Comparison of ENCODE assay signal across 19 cellular contexts in genomic region chr5:126909856-126910255, GRCh38.
A peak's percentile ranks its signal among the peaks of the same experiment; 100 is the strongest.
DNase-seq lines count a peak whose midpoint lies in the region; ATAC-seq and TF ChIP-seq lines count a peak whose summit lies in the region.
"Had no signal": no experiment of that assay in that cellular context is flagged by ENCODE, and none has a peak within 500 bp of the region (broad histone marks: within the 10 kb centered on the region; RNA-seq: fewer than 3 reads in every experiment).

No MANE protein-coding gene starts in this region.

- no peak overlapping the region for H3K27ac ChIP-seq in endodermal cell (ENCODE audit: low read depth, low read length)
- H3K27ac ChIP-seq: GM23248 had no signal

- H3K4me1 ChIP-seq in endodermal cell (ENCODE audit: control insufficient read depth, insufficient read depth, low read length) = peaks cover 4% of the 10 kb centered on the region
- H3K4me1 ChIP-seq: HAP-1 had no signal

- H3K4me3 ChIP-seq in endodermal cell (ENCODE audit: low read length) = peak overlapping the region; percentile 55
- no peak overlapping the region for H3K4me3 ChIP-seq in retinal pigment epithelial cell (ENCODE audit: low read length)
- H3K4me3 ChIP-seq: GM12878, GM23248, HAP-1 had no signal

- no peak overlapping the region for H3K9ac ChIP-seq in endodermal cell (ENCODE audit: extremely low read depth, low read length, poor library complexity, severe bottlenecking)
- H3K9ac ChIP-seq: GM23248 had no signal

- CTCF ChIA-PET in activated naive CD4-positive, alpha-beta T cell treated with anti-CD3 and anti-CD28 coated beads, Interleukin-2, amount 10 ng/mL, durations not matched to agents 7 days and 5 days (lab: Charles Lee) = interaction anchor here (0.6 kb wide), 1 partner anchor 27 kb away, joined by 3 read pairs; no protein-coding TSS in a partner anchor

- peaks cover 15 to 21% of the 10 kb centered on the region in 2 donors for H3K9me3 Mint-ChIP-seq in activated naive CD4-positive, alpha-beta T cell treated with anti-CD3 and anti-CD28 coated beads, Interleukin-2, amount 50 U/mL, for 72 hours
- H3K9me3 Mint-ChIP-seq in activated naive CD4-positive, alpha-beta T cell treated with anti-CD3 and anti-CD28 coated beads, Interleukin-2, amount 10 ng/mL, durations not matched to agents 7 days and 5 days = peaks cover 14% of the 10 kb centered on the region
- peaks cover 50% of the 10 kb centered on the region for H3K9me3 Mint-ChIP-seq in endodermal cell

- peak; percentile 57 to 73 for ATAC-seq in activated naive CD4-positive, alpha-beta T cell treated with anti-CD3 and anti-CD28 coated beads, Interleukin-2, amount 50 U/mL, for 72 hours
- ATAC-seq: GM12878 had no signal

- no peak for TF ChIP-seq CTCF in endodermal cell (conservative IDR thresholded peaks at IDR 0.05)
- no peak for TF ChIP-seq CTCF in retinal pigment epithelial cell (conservative IDR thresholded peaks at IDR 0.05; ENCODE audit: low read depth, low read length)

- no peaks in the 10 kb centered on the region for H3K4me1 Mint-ChIP-seq in activated naive CD4-positive, alpha-beta T cell treated with anti-CD3 and anti-CD28 coated beads, Interleukin-2, amount 10 ng/mL, durations not matched to agents 7 days and 5 days
- peaks cover 14% of the 10 kb centered on the region for H3K4me1 Mint-ChIP-seq in endodermal cell
- H3K4me1 Mint-ChIP-seq: CD8-positive, alpha-beta memory T cell had no signal

- 98 to 100% methylated on average over 1 to 2 of the region's 2 CpGs for WGBS in endodermal cell (ENCODE audit: insufficient coverage in 1 of 2, insufficient read length in 1 of 2), 2 experiments

- peaks cover 32% of the 10 kb centered on the region for H3K9me3 ChIP-seq in endodermal cell (ENCODE audit: control insufficient read depth, low read length)
- H3K9me3 ChIP-seq: BE2C, HAP-1 had no signal

- no peak overlapping the region for H3K4me3 Mint-ChIP-seq in activated naive CD4-positive, alpha-beta T cell treated with anti-CD3 and anti-CD28 coated beads, Interleukin-2, amount 10 ng/mL, durations not matched to agents 7 days and 5 days
- H3K4me3 Mint-ChIP-seq in endodermal cell = no peak overlapping the region
- H3K4me3 Mint-ChIP-seq: CD4-positive, CD25-positive, alpha-beta regulatory T cell; CD8-positive, alpha-beta memory T cell had no signal

- peaks cover 41% of the 10 kb centered on the region for H3K36me3 ChIP-seq in endodermal cell (ENCODE audit: control insufficient read depth, insufficient read depth, low read length)
- H3K36me3 ChIP-seq: BE2C, HAP-1 had no signal

- H3K27ac Mint-ChIP-seq in activated naive CD4-positive, alpha-beta T cell treated with anti-CD3 and anti-CD28 coated beads, Interleukin-2, amount 50 U/mL, for 72 hours = peak overlapping the region; percentile 74 to 82
- no peak overlapping the region for H3K27ac Mint-ChIP-seq in activated naive CD4-positive, alpha-beta T cell treated with anti-CD3 and anti-CD28 coated beads, Interleukin-2, amount 10 ng/mL, durations not matched to agents 7 days and 5 days
- H3K27ac Mint-ChIP-seq in endodermal cell = no peak overlapping the region
- H3K27ac Mint-ChIP-seq: CD4-positive, CD25-positive, alpha-beta regulatory T cell; CD8-positive, alpha-beta memory T cell had no signal

- H3K27me3 ChIP-seq in endodermal cell (ENCODE audit: control insufficient read depth, insufficient read depth, low read length, poor library complexity, severe bottlenecking) = no peaks in the 10 kb centered on the region
- H3K27me3 ChIP-seq: BE2C had no signal

- no peaks in the 10 kb centered on the region for H3K27me3 Mint-ChIP-seq in activated naive CD4-positive, alpha-beta T cell treated with anti-CD3 and anti-CD28 coated beads, Interleukin-2, amount 10 ng/mL, durations not matched to agents 7 days and 5 days
- H3K27me3 Mint-ChIP-seq in endodermal cell (ENCODE audit: insufficient read depth) = peaks cover 23% of the 10 kb centered on the region
- H3K27me3 Mint-ChIP-seq: CD4-positive, CD25-positive, alpha-beta regulatory T cell; CD8-positive, alpha-beta memory T cell had no signal

- H3K36me3 Mint-ChIP-seq in activated naive CD4-positive, alpha-beta T cell treated with anti-CD3 and anti-CD28 coated beads, Interleukin-2, amount 50 U/mL, for 72 hours = peaks cover 41 to 52% of the 10 kb centered on the region in 2 donors
- H3K36me3 Mint-ChIP-seq in activated naive CD4-positive, alpha-beta T cell treated with anti-CD3 and anti-CD28 coated beads, Interleukin-2, amount 10 ng/mL, durations not matched to agents 7 days and 5 days = peaks cover 9% of the 10 kb centered on the region
- peaks cover 48% of the 10 kb centered on the region for H3K36me3 Mint-ChIP-seq in endodermal cell (ENCODE audit: low read depth)

- DNase-seq in activated naive CD4-positive, alpha-beta T cell treated with anti-CD3 and anti-CD28 coated beads, Interleukin-2, amount 50 U/mL, for 72 hours (ENCODE audit: low spot score in 2 of 2) = no peak
- no peak for DNase-seq in activated naive CD4-positive, alpha-beta T cell treated with anti-CD3 and anti-CD28 coated beads, Interleukin-2, amount 10 ng/mL, durations not matched to agents 7 days and 5 days
- DNase-seq in endodermal cell (no peak), glomerular endothelial cell (ENCODE audit: extremely low read depth, low read depth, low spot score) (peak; percentile 50), retinal pigment epithelial cell (ENCODE audit: low read depth) (peak; percentile 70), cortex of kidney (lab: John Stamatoyannopoulos, UW) (no peak), midbrain (lab: John Stamatoyannopoulos, UW) (no peak)
- DNase-seq: BE2C; C1 segment of cervical spinal cord; CD4-positive, CD25-positive, alpha-beta regulatory T cell; CD8-positive, alpha-beta memory T cell; COR-L47; DMS 273 treated with DMSO at 0.1 percent for 48 hours; DMS53; DND-41; EL; GM23248 had no signal

Comparison
In these comparisons a context has a peak if more than half of its experiments do, and no peak if none do; other contexts are left out.
1. H3K27ac Mint-ChIP-seq: peak in activated naive CD4-positive, alpha-beta T cell treated with anti-CD3 and anti-CD28 coated beads, Interleukin-2, amount 50 U/mL, for 72 hours (2 of 2); none in activated naive CD4-positive, alpha-beta T cell treated with anti-CD3 and anti-CD28 coated beads, Interleukin-2, amount 10 ng/mL, durations not matched to agents 7 days and 5 days (single experiment) and endodermal cell (single experiment).
2. DNase-seq: peak in glomerular endothelial cell (single experiment) and retinal pigment epithelial cell (single experiment); none in activated naive CD4-positive, alpha-beta T cell treated with anti-CD3 and anti-CD28 coated beads, Interleukin-2, amount 50 U/mL, for 72 hours (0 of 2), activated naive CD4-positive, alpha-beta T cell treated with anti-CD3 and anti-CD28 coated beads, Interleukin-2, amount 10 ng/mL, durations not matched to agents 7 days and 5 days (single experiment), endodermal cell (single experiment), cortex of kidney (single experiment) and midbrain (single experiment).